12 cellular contexts compared by ENCODE assay signal in the genomic region with DNA sequence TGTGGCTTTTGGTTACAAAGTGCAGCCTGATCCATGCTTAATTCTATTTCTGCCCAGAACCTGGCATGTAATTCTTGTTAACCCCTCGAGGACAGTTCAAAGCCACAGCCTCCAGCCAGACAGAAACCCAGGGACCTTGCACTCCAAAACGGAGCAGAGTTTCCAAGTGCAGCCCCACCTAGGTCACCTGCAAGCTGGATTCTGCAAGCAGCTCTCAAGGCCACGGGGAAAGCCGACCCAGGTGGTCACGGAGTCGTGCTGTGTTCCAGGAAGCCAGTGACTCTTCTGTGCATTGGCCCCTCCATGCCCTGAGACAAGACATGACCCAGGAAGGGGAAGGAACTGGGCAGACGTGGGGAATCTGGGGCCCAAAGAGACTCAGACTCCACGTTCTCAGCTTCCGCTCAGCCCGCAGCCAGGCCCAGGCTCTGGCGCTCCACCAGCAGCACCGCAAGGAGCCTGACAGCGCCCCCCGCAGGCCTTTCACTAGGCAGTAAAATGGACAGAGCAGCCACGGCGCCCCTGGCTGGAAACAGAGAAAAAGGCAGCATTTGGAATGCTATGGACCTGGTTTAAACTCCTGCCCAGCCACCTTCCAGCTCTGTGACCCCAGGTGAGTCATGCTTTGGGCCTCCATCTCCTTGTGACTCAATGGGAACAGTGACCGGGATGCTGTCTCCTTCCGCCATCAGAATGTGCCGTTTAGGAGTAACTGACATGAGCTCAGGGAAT. TPM values are rescaled to one million over a fixed set of nuclear protein-coding genes. Genes with fewer than 3 reads are reported as not detected.
DNase-seq lines count a peak whose midpoint lies in the region; FAIRE-seq and TF ChIP-seq lines count a peak whose summit lies in the region.
"Had no signal": no experiment of that assay in that cellular context is flagged by ENCODE, and none has a peak within 500 bp of the region (broad histone marks: within the 10 kb centered on the region; RNA-seq: fewer than 3 reads in every experiment).

No MANE protein-coding gene starts in this region.

- H2AFZ ChIP-seq in astrocyte (ENCODE audit: low read depth, low read length) (no peak overlapping the region), keratinocyte (ENCODE audit: control insufficient read depth, low read length) (no peak overlapping the region)

- CTCF ChIA-PET in HEK293T (lab: Yijun Ruan, JAX): interaction anchor here (0.7 to 1.1 kb wide), 2 partner anchors 268 to 459 kb away, joined by 3 read pairs; no protein-coding TSS in a partner anchor

- H3K9me3 Mint-ChIP-seq in astrocyte (ENCODE audit: unreplicated experiment): no peaks in the 10 kb centered on the region
- H3K9me3 Mint-ChIP-seq: T-helper 1 cell treated with Interleukin-12 subunit alpha and Interleukin-12 subunit beta and Interleukin-4 antibody, amounts not matched to agents 30 μg/mL and 1 μg/mL, for 36 hours had no signal

- H3K4me3 ChIP-seq in astrocyte (ENCODE audit: insufficient read depth, low read depth, low read length) (no peak overlapping the region), keratinocyte (ENCODE audit: control insufficient read depth in 2 of 3, extremely low read depth in 1 of 3, insufficient read depth in 2 of 3, low read depth in 1 of 3, low read length in 3 of 3) (no peak overlapping the region)

- FAIRE-seq in astrocyte (lab: Jason Lieb, UNC) (no peak), keratinocyte (lab: Jason Lieb, UNC) (no peak)

- H3K4me1 ChIP-seq in astrocyte (ENCODE audit: insufficient read depth, low read length) (peaks cover 13% of the 10 kb centered on the region), keratinocyte (ENCODE audit: control insufficient read depth, extremely low read depth, insufficient read depth, low read length) (peaks cover 10% of the 10 kb centered on the region)

- H3K79me2 ChIP-seq in astrocyte (ENCODE audit: insufficient read depth, low read length) (no peaks in the 10 kb centered on the region), keratinocyte (ENCODE audit: control insufficient read depth, insufficient read depth, low read length) (no peaks in the 10 kb centered on the region)

- H3K4me3 Mint-ChIP-seq in astrocyte (ENCODE audit: unreplicated experiment): no peak overlapping the region
- H3K4me3 Mint-ChIP-seq: activated T-cell treated with anti-CD3 and anti-CD28 coated beads, Interleukin-2, amount 50 U/mL, for 72 hours; T-helper 1 cell treated with Interleukin-12 subunit alpha and Interleukin-12 subunit beta and Interleukin-4 antibody, amounts not matched to agents 30 μg/mL and 1 μg/mL, for 36 hours had no signal

- no peaks in the 10 kb centered on the region for H3K27me3 Mint-ChIP-seq in astrocyte (ENCODE audit: low read depth, unreplicated experiment)

- H3K9me3 ChIP-seq in astrocyte (ENCODE audit: insufficient read depth, low read depth, low read length) (no peaks in the 10 kb centered on the region), keratinocyte (ENCODE audit: control insufficient read depth, low read depth, low read length) (no peaks in the 10 kb centered on the region)

- peak overlapping the region; percentile 47 for H3K9ac ChIP-seq in astrocyte (ENCODE audit: low read length)
- no peak overlapping the region for H3K9ac ChIP-seq in keratinocyte (ENCODE audit: control insufficient read depth, extremely low read depth, insufficient read depth, low read length)

- no peaks in the 10 kb centered on the region for H3K36me3 Mint-ChIP-seq in astrocyte (ENCODE audit: low read depth, unreplicated experiment)

- DNase-seq in AG09319 (ENCODE audit: extremely low read depth, low read depth) (no peak), HEK293T (ENCODE audit: extremely low spot score) (peak; percentile 60), astrocyte (ENCODE audit: low read depth) (peak; percentile 54), keratinocyte (ENCODE audit: low read depth, low spot score) (no peak), NCI-H1930 (lab: John Stamatoyannopoulos, UW) (no peak), inferior parietal cortex (ENCODE audit: extremely low spot score) (no peak), NCI-H1105 (lab: John Stamatoyannopoulos, UW) (no peak), GM19238 (ENCODE audit: insufficient read length, low spot score) (no peak)
- DNase-seq: activated T-cell treated with anti-CD3 and anti-CD28 coated beads, Interleukin-2, amount 50 U/mL, for 72 hours; DMS153; NCI-H2227 treated with DMSO at 0.1 percent for 48 hours had no signal

- peaks cover 56% of the 10 kb centered on the region for H4K20me1 ChIP-seq in astrocyte (ENCODE audit: insufficient read depth, low read length)
- H4K20me1 ChIP-seq in keratinocyte (ENCODE audit: control insufficient read depth, extremely low read depth, insufficient read depth, low read length): no peaks in the 10 kb centered on the region

- H3K36me3 ChIP-seq in astrocyte (ENCODE audit: insufficient read depth, low read length) (no peaks in the 10 kb centered on the region), keratinocyte (ENCODE audit: control insufficient read depth in 2 of 2, extremely low read depth in 1 of 2, insufficient read depth in 2 of 2, low read length in 2 of 2) (peaks cover 1 to 4% of the 10 kb centered on the region in 2 experiments)

- peaks cover 10% of the 10 kb centered on the region for H3K4me1 Mint-ChIP-seq in astrocyte (ENCODE audit: low read depth, unreplicated experiment)

- H3K27ac ChIP-seq in astrocyte (ENCODE audit: low read depth, low read length) (peak overlapping the region; percentile 71), keratinocyte (ENCODE audit: control insufficient read depth, insufficient read depth, low read length) (no peak overlapping the region)

- POLR2A ChIA-PET in HEK293T (lab: Yijun Ruan, JAX): no interaction called here

- H3K27ac Mint-ChIP-seq in astrocyte (ENCODE audit: unreplicated experiment): no peak overlapping the region
- H3K27ac Mint-ChIP-seq: T-helper 1 cell treated with Interleukin-12 subunit alpha and Interleukin-12 subunit beta and Interleukin-4 antibody, amounts not matched to agents 30 μg/mL and 1 μg/mL, for 36 hours had no signal

- H3K9me1 ChIP-seq in keratinocyte (ENCODE audit: control insufficient read depth, extremely low read depth, insufficient read depth, low read length): no peaks in the 10 kb centered on the region

- H3K27me3 ChIP-seq in astrocyte (ENCODE audit: insufficient read depth, low read length) (no peaks in the 10 kb centered on the region), keratinocyte (ENCODE audit: control insufficient read depth, extremely low read depth, insufficient read depth, low read length) (no peaks in the 10 kb centered on the region)

- TF ChIP-seq CTCF in AG09319 (IDR thresholded peaks at IDR 0.05; ENCODE audit: low read depth, low read length) (peak; percentile 16), astrocyte (IDR thresholded peaks at IDR 0.05; ENCODE audit: insufficient read depth, low read depth, low read length) (peak; percentile 20), keratinocyte (optimal IDR thresholded peaks at IDR 0.05 in 1 of 3, IDR thresholded peaks at IDR 0.05 in 1 of 3, conservative IDR thresholded peaks at IDR 0.05 in 1 of 3; ENCODE audit: extremely low read depth in 1 of 3, insufficient read depth in 2 of 3, low read length in 3 of 3) (peak in 2 of 3 experiments; percentile 12 to 16)

- dilution Hi-C loops in keratinocyte (cut with MboI; ENCODE audit: extremely low pct_ligation_motif_present, low sequenced_read_pairs): no loop called here

- peak overlapping the region; percentile 52 for H3K4me2 ChIP-seq in astrocyte (ENCODE audit: low read length)
- no peak overlapping the region for H3K4me2 ChIP-seq in keratinocyte (ENCODE audit: control insufficient read depth, extremely low read depth, insufficient read depth, low read depth, low read length)

TF ChIP-seq in HEK293T, 16 proteins besides CTCF, POLR2A, EP300 and RAD21:
- TF ChIP-seq NFRKB (IDR thresholded peaks at IDR 0.05) (no peak), SP1 (IDR thresholded peaks at IDR 0.05) (no peak), ZNF384 (IDR thresholded peaks at IDR 0.05) (no peak), ARNT (IDR thresholded peaks at IDR 0.05) (no peak), SUZ12 (IDR thresholded peaks at IDR 0.05) (no peak), L3MBTL2 (conservative IDR thresholded peaks at IDR 0.05) (no peak), FOXA1 (IDR thresholded peaks at IDR 0.05) (no peak), ELF4 (IDR thresholded peaks at IDR 0.05) (no peak)
- TF ChIP-seq, protein P1, sequence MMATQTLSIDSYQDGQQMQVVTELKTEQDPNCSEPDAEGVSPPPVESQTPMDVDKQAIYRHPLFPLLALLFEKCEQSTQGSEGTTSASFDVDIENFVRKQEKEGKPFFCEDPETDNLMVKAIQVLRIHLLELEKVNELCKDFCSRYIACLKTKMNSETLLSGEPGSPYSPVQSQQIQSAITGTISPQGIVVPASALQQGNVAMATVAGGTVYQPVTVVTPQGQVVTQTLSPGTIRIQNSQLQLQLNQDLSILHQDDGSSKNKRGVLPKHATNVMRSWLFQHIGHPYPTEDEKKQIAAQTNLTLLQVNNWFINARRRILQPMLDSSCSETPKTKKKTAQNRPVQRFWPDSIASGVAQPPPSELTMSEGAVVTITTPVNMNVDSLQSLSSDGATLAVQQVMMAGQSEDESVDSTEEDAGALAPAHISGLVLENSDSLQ (IDR thresholded peaks at IDR 0.05): no peak

RNA-seq across cellular contexts. Expression of a gene that starts 27.3 kb away (rescaled TPM):
- not detected in 2 replicates for total RNA-seq in astrocyte
- not detected in 3 replicates for polyA plus RNA-seq in keratinocyte
- polyA plus RNA-seq in keratinocyte (2011; ENCODE audit: low read depth): not detected
- polyA plus RNA-seq in keratinocyte (2011; cell fraction: cytosol; rRNA removed): not detected in 2 replicates
- polyA plus RNA-seq in keratinocyte (2011; cell fraction: nucleus; rRNA removed): not detected in 2 replicates
- polyA plus RNA-seq in keratinocyte (2012; ENCODE audit: low replicate concordance): not detected in 2 replicates
- not detected in 3 replicates for polyA minus RNA-seq in keratinocyte
- not detected for polyA minus RNA-seq in keratinocyte (2011; cell fraction: cytosol; rRNA and poly(A)+ RNA removed)
- not detected in 2 replicates for polyA minus RNA-seq in keratinocyte (2011; cell fraction: nucleus; rRNA and poly(A)+ RNA removed)
- total RNA-seq: activated T-cell treated with anti-CD3 and anti-CD28 coated beads, Interleukin-2, amount 50 U/mL, for 72 hours had no signal

Comparison
In these comparisons a context has a peak if more than half of its experiments do, and no peak if none do; other contexts are left out.
1. DNase-seq: peak in HEK293T (single experiment) and astrocyte (single experiment); none in AG09319 (single experiment), keratinocyte (single experiment), NCI-H1930 (0 of 2), inferior parietal cortex (single experiment), NCI-H1105 (single experiment) and GM19238 (single experiment).
2. Peak in every context shown above with its lines, with median percentiles within 50 percentile points of each other: CTCF ChIP-seq.